ENCODE assay signal across 1 cellular context in genomic region chr19:32224371-32225244, GRCh38.
TF ChIP-seq lines count a peak whose summit lies in the region.

No MANE protein-coding gene starts in this region.

TF ChIP-seq in HEK293, 187 proteins besides CTCF, POLR2A, EP300 and RAD21 (continued from another document and continues in another):
- TF ChIP-seq ZBTB17 (tag by site-specific recombination; IDR thresholded peaks at IDR 0.05) (peak; percentile 33; the same call in 1 of the 2 replicates), PRDM10 (tag by site-specific recombination; IDR thresholded peaks at IDR 0.05) (no peak), ZNF148 (tag by site-specific recombination; IDR thresholded peaks at IDR 0.05; ENCODE audit: borderline replicate concordance) (no peak), PRDM1 (tag by site-specific recombination; IDR thresholded peaks at IDR 0.05) (no peak), ZBTB44 (tag by site-specific recombination; IDR thresholded peaks at IDR 0.05) (no peak), KLF8 (tag by site-specific recombination; IDR thresholded peaks at IDR 0.05) (no peak), ZBTB8A (tag by site-specific recombination; IDR thresholded peaks at IDR 0.05) (peak; percentile 90), ZNF423 (tag by site-specific recombination; IDR thresholded peaks at IDR 0.05) (no peak), ZNF555 (tag by site-specific recombination; conservative IDR thresholded peaks at IDR 0.05) (no peak), GFI1B (tag by site-specific recombination; IDR thresholded peaks at IDR 0.05) (no peak), ZNF416 (tag by site-specific recombination; IDR thresholded peaks at IDR 0.05) (no peak), ZNF596 (tag by site-specific recombination; IDR thresholded peaks at IDR 0.05) (0 out of 2 replicates have a peak, but pooled peaks have one; percentile 36), ZNF692 (tag by site-specific recombination; IDR thresholded peaks at IDR 0.05) (peak; percentile 60; the same call in 1 of the 2 replicates), ZSCAN30 (tag by site-specific recombination; IDR thresholded peaks at IDR 0.05) (peak; percentile 64; the same call in 1 of the 2 replicates), ZNF660 (tag by site-specific recombination; IDR thresholded peaks at IDR 0.05) (peak; percentile 81; the same call in 1 of the 2 replicates), ZNF623 (tag by site-specific recombination; IDR thresholded peaks at IDR 0.05) (no peak), ZNF10 (tag by site-specific recombination; IDR thresholded peaks at IDR 0.05) (no peak), ZNF624 (tag by site-specific recombination; IDR thresholded peaks at IDR 0.05) (no peak), AEBP2 (tag by site-specific recombination; IDR thresholded peaks at IDR 0.05; ENCODE audit: borderline replicate concordance) (no peak), ZNF266 (tag by site-specific recombination; IDR thresholded peaks at IDR 0.05; ENCODE audit: low read depth) (no peak), ZNF510 (tag by site-specific recombination; IDR thresholded peaks at IDR 0.05; ENCODE audit: insufficient replicate concordance) (no peak), ZNF391 (tag by site-specific recombination; IDR thresholded peaks at IDR 0.05; ENCODE audit: borderline replicate concordance, low read depth) (no peak), ZXDB (tag by site-specific recombination; IDR thresholded peaks at IDR 0.05) (peak; percentile 48; the same call in 1 of the 2 replicates), ZNF394 (tag by site-specific recombination; IDR thresholded peaks at IDR 0.05; ENCODE audit: borderline replicate concordance) (no peak), ZNF645 (tag by site-specific recombination; IDR thresholded peaks at IDR 0.05) (no peak), ZNF701 (tag by site-specific recombination; IDR thresholded peaks at IDR 0.05) (no peak), ZNF202 (tag by site-specific recombination; IDR thresholded peaks at IDR 0.05; ENCODE audit: borderline replicate concordance) (no peak), SP7 (tag by site-specific recombination; IDR thresholded peaks at IDR 0.05) (peak; percentile 28; the same call in 1 of the 2 replicates), ZNF404 (tag by site-specific recombination; IDR thresholded peaks at IDR 0.05) (no peak), ZNF658 (tag by site-specific recombination; IDR thresholded peaks at IDR 0.05) (no peak), ZNF558 (tag by site-specific recombination; IDR thresholded peaks at IDR 0.05) (no peak), ZFP69B (tag by site-specific recombination; IDR thresholded peaks at IDR 0.05) (peak; percentile 59; the same call in 1 of the 2 replicates), TCF7L2 (IDR thresholded peaks at IDR 0.05; ENCODE audit: borderline replicate concordance, low read depth, low read length) (no peak), ZBTB7A (tag by site-specific recombination; IDR thresholded peaks at IDR 0.05; ENCODE audit: low read depth) (no peak; the same call in 1 of the 2 replicates), ZBTB11 (tag by site-specific recombination; conservative IDR thresholded peaks at IDR 0.05; ENCODE audit: low read depth) (no peak), KLF17 (tag by site-specific recombination; IDR thresholded peaks at IDR 0.05) (peak; percentile 42), PATZ1 (tag by site-specific recombination; IDR thresholded peaks at IDR 0.05) (0 out of 2 replicates have a peak, but pooled peaks have one; percentile 30), ZNF341 (tag by site-specific recombination; IDR thresholded peaks at IDR 0.05; ENCODE audit: low read depth) (no peak), ZNF561 (tag by site-specific recombination; IDR thresholded peaks at IDR 0.05; ENCODE audit: borderline replicate concordance) (peak; percentile 65), ZNF239 (tag by site-specific recombination; IDR thresholded peaks at IDR 0.05) (no peak), ZNF48 (tag by site-specific recombination; IDR thresholded peaks at IDR 0.05) (no peak), ZNF776 (tag by site-specific recombination; IDR thresholded peaks at IDR 0.05; ENCODE audit: borderline replicate concordance) (no peak)
